In genomic region chr7:141511370-141512335, GRCh38 we compare ENCODE assay signal across 9 cellular contexts. TPM values are rescaled to one million over a fixed set of nuclear protein-coding genes. Genes with fewer than 3 reads are reported as not detected.
A peak's percentile ranks its signal among the peaks of the same experiment; 100 is the strongest.
DNase-seq lines count a peak whose midpoint lies in the region; ATAC-seq, FAIRE-seq and TF ChIP-seq lines count a peak whose summit lies in the region.
"Had no signal": no experiment of that assay in that cellular context is flagged by ENCODE, and none has a peak within 500 bp of the region (broad histone marks: within the 10 kb centered on the region; RNA-seq: fewer than 3 reads in every experiment).

No MANE protein-coding gene starts in this region.

- H3K4me3 ChIP-seq in kidney (ENCODE audit: low read length in 2 of 2) (peak overlapping the region; percentile 43 to 63), sigmoid colon (no peak overlapping the region), HAP-1 (no peak overlapping the region)

- in situ Hi-C loops in HAP-1 (cut with MboI; ENCODE audit: low sequenced_read_pairs): no loop called here

- H3K4me1 ChIP-seq in kidney (ENCODE audit: control insufficient read depth in 1 of 2, insufficient read depth in 1 of 2, low read depth in 1 of 2, low read length in 2 of 2) (peaks cover 0 to 3% of the 10 kb centered on the region in 2 donors), sigmoid colon (peaks cover 0 to 10% (median 8%) of the 10 kb centered on the region in 4 donors), HAP-1 (no peaks in the 10 kb centered on the region)

- peak; percentile 0 for DNase-seq in activated CD4-positive, CD25-positive, alpha-beta regulatory T cell treated with anti-CD3 and anti-CD28 coated beads, Interleukin-2, amount 50 U/mL, for 16 hours (ENCODE audit: low read depth, low spot score)
- DNase-seq in activated CD4-positive, CD25-positive, alpha-beta regulatory T cell treated with anti-CD3 and anti-CD28 coated beads, Interleukin-2, amount 50 U/mL, for 72 hours: no peak
- peak in 35 of 58 donors; percentile 1 to 53 (median 10) for DNase-seq in anterior cingulate cortex (lab: John Stamatoyannopoulos, UW)
- peak; percentile 68 for DNase-seq in kidney
- peak; percentile 23 for DNase-seq in stimulated activated naive CD8-positive, alpha-beta T cell treated with anti-CD3 and anti-CD28 coated beads, Interleukin-15, Interleukin-2, amounts not matched to agents 100 U/mL and 50 U/mL, for 24 hours
- DNase-seq in sigmoid colon: no peak
- no peak for DNase-seq in 8988T
- DNase-seq in HAP-1 (ENCODE audit: low spot score in 2 of 2): no peak

- WGBS in sigmoid colon, 2 donors: 1 to 3% methylated on average over 43 of the region's 43 CpGs

- TF ChIP-seq CTCF in kidney (IDR thresholded peaks at IDR 0.05; ENCODE audit: borderline replicate concordance, extremely low read depth, insufficient read depth) (no peak), sigmoid colon (IDR thresholded peaks at IDR 0.05) (no peak)

- H3K36me3 ChIP-seq in kidney (ENCODE audit: control insufficient read depth in 1 of 2, insufficient read depth in 2 of 2, low read length in 2 of 2): no peaks in the 10 kb centered on the region
- H3K36me3 ChIP-seq in sigmoid colon: no peaks in the 10 kb centered on the region
- H3K36me3 ChIP-seq in HAP-1 (replicated peaks): no peaks in the 10 kb centered on the region

- H3K27ac ChIP-seq in kidney (ENCODE audit: low read depth in 2 of 2, low read length in 2 of 2) (no peak overlapping the region), sigmoid colon (no peak overlapping the region)

- no peak for TF ChIP-seq POLR2A in sigmoid colon (IDR thresholded peaks at IDR 0.05)

- peaks cover 7 to 34% (median 14%) of the 10 kb centered on the region in 3 donors for H3K27me3 ChIP-seq in sigmoid colon
- H3K27me3 ChIP-seq in HAP-1 (ENCODE audit: low read depth): 0 out of 2 replicates have a peak, but pooled peaks cover 5% of the 10 kb centered on the region

- H3K9me3 ChIP-seq in kidney (ENCODE audit: control insufficient read depth in 1 of 2, low read length in 2 of 2): no peaks in the 10 kb centered on the region
- H3K9me3 ChIP-seq in sigmoid colon: peaks cover 0 to 2% (median 0%) of the 10 kb centered on the region in 4 donors
- H3K9me3 ChIP-seq in HAP-1: no peaks in the 10 kb centered on the region

- FAIRE-seq in kidney (lab: Jason Lieb, UNC): no peak
- FAIRE-seq: TTC549 had no signal

- intact Hi-C loops in kidney (cut with DNase I): no loop called here
- intact Hi-C loops in sigmoid colon (cut with DNase I): no loop called here

- H3K9ac ChIP-seq in kidney (ENCODE audit: low read length in 2 of 2): no peak overlapping the region

- no peak for TF ChIP-seq EP300 in sigmoid colon (IDR thresholded peaks at IDR 0.05)

- peak; percentile 52 for ATAC-seq in stimulated activated naive CD8-positive, alpha-beta T cell treated with anti-CD3 and anti-CD28 coated beads, Interleukin-15, Interleukin-2, amounts not matched to agents 100 U/mL and 50 U/mL, for 24 hours

RNA-seq across cellular contexts. Expression of gene AGK, which starts 39.6 kb away (rescaled TPM):
- total RNA-seq in kidney (30.7 TPM), sigmoid colon (10 to 100 TPM; 15.5 to 21.3 (median 19.2) TPM)
- polyA plus RNA-seq in kidney (ENCODE audit: insufficient read depth, low read depth, low replicate concordance) (17.7 TPM), sigmoid colon (10 to 100 TPM in 1 of 3 donors, 1 to 10 TPM in 2; 7.8 to 12.3 (median 9.2) TPM)

Comparison
In these comparisons a context has a peak if more than half of its experiments do, and no peak if none do; other contexts are left out.
1. DNase-seq: peak in activated CD4-positive, CD25-positive, alpha-beta regulatory T cell treated with anti-CD3 and anti-CD28 coated beads, Interleukin-2, amount 50 U/mL, for 16 hours (single experiment), anterior cingulate cortex (35 of 58), kidney (single experiment) and stimulated activated naive CD8-positive, alpha-beta T cell treated with anti-CD3 and anti-CD28 coated beads, Interleukin-15, Interleukin-2, amounts not matched to agents 100 U/mL and 50 U/mL, for 24 hours (single experiment); none in activated CD4-positive, CD25-positive, alpha-beta regulatory T cell treated with anti-CD3 and anti-CD28 coated beads, Interleukin-2, amount 50 U/mL, for 72 hours (single experiment), sigmoid colon (single experiment), 8988T (single experiment) and HAP-1 (0 of 2).
2. H3K4me3 ChIP-seq: peak in kidney (2 of 2); none in sigmoid colon (0 of 4) and HAP-1 (single experiment).